In the genomic region with DNA sequence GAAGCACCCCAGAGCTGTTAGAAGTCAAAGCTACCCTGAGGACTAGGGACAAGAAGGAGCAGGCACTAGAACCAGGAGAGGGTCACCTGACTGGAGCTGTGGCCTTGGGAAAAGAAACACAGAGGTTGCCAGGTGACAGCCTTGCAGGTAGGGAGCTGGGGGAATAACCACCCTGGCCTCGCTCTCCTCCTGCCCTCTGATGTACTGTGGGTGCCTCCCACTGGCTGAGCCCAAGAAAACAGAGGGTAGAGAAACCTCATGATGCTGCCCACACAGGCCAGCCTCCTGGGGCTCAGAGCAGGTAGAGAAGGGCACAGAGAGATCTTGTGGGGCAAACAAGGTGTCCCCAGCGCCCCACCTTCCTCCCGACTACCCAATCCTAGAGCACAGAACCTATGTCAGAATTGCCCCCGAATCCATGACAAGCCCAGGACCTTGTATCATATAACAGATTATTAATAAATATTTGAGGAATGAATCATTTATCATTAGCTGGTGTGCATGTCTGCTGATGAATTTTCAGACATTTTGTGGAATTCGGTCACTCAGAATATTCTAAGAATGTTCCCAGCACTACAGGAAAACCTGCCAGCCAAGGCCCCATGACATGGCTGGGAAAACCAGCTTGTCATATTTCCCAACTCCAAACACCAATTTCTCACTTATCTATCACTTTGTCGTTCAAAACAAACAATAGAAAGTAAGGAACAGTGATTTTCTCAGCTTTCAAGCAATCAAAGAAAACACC, we compare ENCODE assay signal across 1 cellular context.
TF ChIP-seq lines count a peak whose summit lies in the region.

No MANE protein-coding gene starts in this region.

TF ChIP-seq in GM12878, 131 proteins besides CTCF, POLR2A, EP300 and RAD21 (continued from another document):
- TF ChIP-seq, protein P1, sequence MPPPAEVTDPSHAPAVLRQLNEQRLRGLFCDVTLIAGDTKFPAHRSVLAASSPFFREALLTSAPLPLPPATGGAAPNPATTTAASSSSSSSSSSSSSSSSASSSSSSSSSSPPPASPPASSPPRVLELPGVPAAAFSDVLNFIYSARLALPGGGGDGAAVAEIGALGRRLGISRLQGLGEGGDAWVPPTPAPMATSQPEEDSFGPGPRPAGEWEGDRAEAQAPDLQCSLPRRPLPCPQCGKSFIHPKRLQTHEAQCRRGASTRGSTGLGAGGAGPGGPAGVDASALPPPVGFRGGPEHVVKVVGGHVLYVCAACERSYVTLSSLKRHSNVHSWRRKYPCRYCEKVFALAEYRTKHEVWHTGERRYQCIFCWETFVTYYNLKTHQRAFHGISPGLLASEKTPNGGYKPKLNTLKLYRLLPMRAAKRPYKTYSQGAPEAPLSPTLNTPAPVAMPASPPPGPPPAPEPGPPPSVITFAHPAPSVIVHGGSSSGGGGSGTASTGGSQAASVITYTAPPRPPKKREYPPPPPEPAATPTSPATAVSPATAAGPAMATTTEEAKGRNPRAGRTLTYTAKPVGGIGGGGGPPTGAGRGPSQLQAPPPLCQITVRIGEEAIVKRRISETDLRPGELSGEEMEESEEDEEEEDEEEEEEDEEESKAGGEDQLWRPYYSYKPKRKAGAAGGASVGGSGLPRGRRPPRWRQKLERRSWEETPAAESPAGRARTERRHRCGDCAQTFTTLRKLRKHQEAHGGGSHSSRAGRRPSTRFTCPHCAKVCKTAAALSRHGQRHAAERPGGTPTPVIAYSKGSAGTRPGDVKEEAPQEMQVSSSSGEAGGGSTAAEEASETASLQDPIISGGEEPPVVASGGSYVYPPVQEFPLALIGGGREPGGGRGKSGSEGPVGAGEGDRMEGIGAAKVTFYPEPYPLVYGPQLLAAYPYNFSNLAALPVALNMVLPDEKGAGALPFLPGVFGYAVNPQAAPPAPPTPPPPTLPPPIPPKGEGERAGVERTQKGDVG (CRISPR knock-in tag; IDR thresholded peaks at IDR 0.05), result no peak
- no peak for TF ChIP-seq FOS (IDR thresholded peaks at IDR 0.05; ENCODE audit: borderline replicate concordance, extremely low read depth, insufficient read length)
- TF ChIP-seq, protein P2, sequence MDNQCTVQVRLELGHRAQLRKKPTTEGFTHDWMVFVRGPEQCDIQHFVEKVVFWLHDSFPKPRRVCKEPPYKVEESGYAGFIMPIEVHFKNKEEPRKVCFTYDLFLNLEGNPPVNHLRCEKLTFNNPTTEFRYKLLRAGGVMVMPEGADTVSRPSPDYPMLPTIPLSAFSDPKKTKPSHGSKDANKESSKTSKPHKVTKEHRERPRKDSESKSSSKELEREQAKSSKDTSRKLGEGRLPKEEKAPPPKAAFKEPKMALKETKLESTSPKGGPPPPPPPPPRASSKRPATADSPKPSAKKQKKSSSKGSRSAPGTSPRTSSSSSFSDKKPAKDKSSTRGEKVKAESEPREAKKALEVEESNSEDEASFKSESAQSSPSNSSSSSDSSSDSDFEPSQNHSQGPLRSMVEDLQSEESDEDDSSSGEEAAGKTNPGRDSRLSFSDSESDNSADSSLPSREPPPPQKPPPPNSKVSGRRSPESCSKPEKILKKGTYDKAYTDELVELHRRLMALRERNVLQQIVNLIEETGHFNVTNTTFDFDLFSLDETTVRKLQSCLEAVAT (IDR thresholded peaks at IDR 0.05), result no peak
- no peak for TF ChIP-seq BCL11A (IDR thresholded peaks at IDR 0.05; ENCODE audit: low read depth, low read length)
- TF ChIP-seq RELA (IDR thresholded peaks at IDR 0.05; ENCODE audit: borderline replicate concordance, partially characterized antibody), result no peak
- no peak for TF ChIP-seq JUNB (IDR thresholded peaks at IDR 0.05)
- no peak for TF ChIP-seq GABPA (IDR thresholded peaks at IDR 0.05; ENCODE audit: low read depth)
- no peak for TF ChIP-seq MXI1 (IDR thresholded peaks at IDR 0.05; ENCODE audit: low read depth, low read length)
- TF ChIP-seq ETV6 (conservative IDR thresholded peaks at IDR 0.05 in 1 of 2, IDR thresholded peaks at IDR 0.05 in 1 of 2; ENCODE audit: borderline replicate concordance in 1 of 2, low read depth in 1 of 2), result no peak
- TF ChIP-seq STAT3 (IDR thresholded peaks at IDR 0.05; ENCODE audit: low read depth, low read length), result no peak
- no peak for TF ChIP-seq YY1 (IDR thresholded peaks at IDR 0.05; ENCODE audit: low read depth, low read length)
- no peak for TF ChIP-seq RUNX3 (IDR thresholded peaks at IDR 0.05; ENCODE audit: low read length)
- TF ChIP-seq, protein P3, sequence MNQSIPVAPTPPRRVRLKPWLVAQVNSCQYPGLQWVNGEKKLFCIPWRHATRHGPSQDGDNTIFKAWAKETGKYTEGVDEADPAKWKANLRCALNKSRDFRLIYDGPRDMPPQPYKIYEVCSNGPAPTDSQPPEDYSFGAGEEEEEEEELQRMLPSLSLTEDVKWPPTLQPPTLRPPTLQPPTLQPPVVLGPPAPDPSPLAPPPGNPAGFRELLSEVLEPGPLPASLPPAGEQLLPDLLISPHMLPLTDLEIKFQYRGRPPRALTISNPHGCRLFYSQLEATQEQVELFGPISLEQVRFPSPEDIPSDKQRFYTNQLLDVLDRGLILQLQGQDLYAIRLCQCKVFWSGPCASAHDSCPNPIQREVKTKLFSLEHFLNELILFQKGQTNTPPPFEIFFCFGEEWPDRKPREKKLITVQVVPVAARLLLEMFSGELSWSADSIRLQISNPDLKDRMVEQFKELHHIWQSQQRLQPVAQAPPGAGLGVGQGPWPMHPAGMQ (IDR thresholded peaks at IDR 0.05; ENCODE audit: borderline replicate concordance), result no peak
